Comparison of ENCODE assay signal across 8 cellular contexts in genomic region chr7:128831178-128831993, GRCh38. TPM values are rescaled to one million over a fixed set of nuclear protein-coding genes. Genes with fewer than 3 reads are reported as not detected.
DNase-seq lines count a peak whose midpoint lies in the region; ATAC-seq lines count a peak whose summit lies in the region.

No MANE protein-coding gene starts in this region.

- H3K27me3 ChIP-seq in ectodermal cell (ENCODE audit: control insufficient read depth, insufficient read depth, low read length, poor library complexity, severe bottlenecking), result peaks cover 20% of the 10 kb centered on the region
- H3K27me3 ChIP-seq in mucosa of stomach (ENCODE audit: control insufficient read depth, insufficient read depth, low read length), result peaks cover 51% of the 10 kb centered on the region

- H3K9ac ChIP-seq in mucosa of stomach (ENCODE audit: low read length), result peak overlapping the region; percentile 28

- H3K4me1 ChIP-seq in ectodermal cell (ENCODE audit: control insufficient read depth, insufficient read depth, low read length), result peaks cover 47% of the 10 kb centered on the region
- H3K4me1 ChIP-seq in mucosa of stomach (ENCODE audit: control insufficient read depth, insufficient read depth, low read length), result peaks cover 7% of the 10 kb centered on the region

- ATAC-seq in GM18873 (IDR thresholded peaks at IDR 0.05; ENCODE audit: low FRiP score, unreplicated experiment) (no peak), HG02610 (IDR thresholded peaks at IDR 0.05; ENCODE audit: unreplicated experiment) (no peak)

- H3K9me3 ChIP-seq in ectodermal cell (ENCODE audit: control insufficient read depth, low read length) (no peaks in the 10 kb centered on the region), mucosa of stomach (ENCODE audit: control insufficient read depth, low read length) (no peaks in the 10 kb centered on the region)

- H3K27ac ChIP-seq in ectodermal cell (ENCODE audit: insufficient read depth, low read depth, low read length, poor library complexity, severe bottlenecking), result peak overlapping the region; percentile 90

- 1% methylated on average over 33 of the region's 33 CpGs for WGBS in ectodermal cell, 2 experiments

- H3K36me3 ChIP-seq in ectodermal cell (ENCODE audit: control insufficient read depth, insufficient read depth, low read length) (no peaks in the 10 kb centered on the region), mucosa of stomach (ENCODE audit: control insufficient read depth, insufficient read depth, low read length) (no peaks in the 10 kb centered on the region)

- peak; percentile 93 for DNase-seq in DMS 273 (lab: John Stamatoyannopoulos, UW; ENCODE audit: unreplicated experiment)
- DNase-seq in NCI-H2171 treated with DMSO at 0.1 percent for 48 hours (lab: John Stamatoyannopoulos, UW), result peak; percentile 54
- no peak for DNase-seq in central memory CD4-positive, alpha-beta T cell
- DNase-seq in NCI-H345 (lab: John Stamatoyannopoulos, UW), result no peak

- peak overlapping the region; percentile 60 for H3K4me3 ChIP-seq in ectodermal cell (ENCODE audit: insufficient read depth, low read depth, low read length)
- no peak overlapping the region for H3K4me3 ChIP-seq in mucosa of stomach (ENCODE audit: low read length)

RNA-seq across cellular contexts. Expression of gene FLNC, which starts 1.2 kb away (rescaled TPM):
- 24.9 TPM for polyA plus RNA-seq in ectodermal cell (2013, experiment 1 of 4)
- 32.0 TPM for polyA plus RNA-seq in ectodermal cell (2013, experiment 2 of 4)
- polyA plus RNA-seq in ectodermal cell (2013, experiment 3 of 4), result 23.6 TPM
- polyA plus RNA-seq in ectodermal cell (2013, experiment 4 of 4), result 25.5 TPM

RNA-seq across cellular contexts. Expression of gene ATP6V1F, which starts 31.3 kb away (rescaled TPM):
- polyA plus RNA-seq in ectodermal cell (2013, experiment 1 of 4), result 154 TPM
- polyA plus RNA-seq in ectodermal cell (2013, experiment 2 of 4), result 141 TPM
- 119 TPM for polyA plus RNA-seq in ectodermal cell (2013, experiment 3 of 4)
- 139 TPM for polyA plus RNA-seq in ectodermal cell (2013, experiment 4 of 4)

RNA-seq across cellular contexts. Expression of gene CCDC136, which starts 39.6 kb away (rescaled TPM):
- 109 TPM for polyA plus RNA-seq in ectodermal cell (2013, experiment 1 of 4)
- polyA plus RNA-seq in ectodermal cell (2013, experiment 2 of 4), result 139 TPM
- polyA plus RNA-seq in ectodermal cell (2013, experiment 3 of 4), result 78.3 TPM
- polyA plus RNA-seq in ectodermal cell (2013, experiment 4 of 4), result 95.7 TPM

RNA-seq across cellular contexts. Expression of gene OPN1SW, which starts 55.8 kb away (rescaled TPM):
- not detected for polyA plus RNA-seq in ectodermal cell (2013, experiment 1 of 4)
- polyA plus RNA-seq in ectodermal cell (2013, experiment 2 of 4), result not detected
- not detected for polyA plus RNA-seq in ectodermal cell (2013, experiment 3 of 4)
- polyA plus RNA-seq in ectodermal cell (2013, experiment 4 of 4), result 0.45 TPM

Comparison
In these comparisons a context has a peak if more than half of its experiments do, and no peak if none do; other contexts are left out.
1. DNase-seq: peak in DMS 273 (single experiment) and NCI-H2171 treated with DMSO at 0.1 percent for 48 hours (single experiment); none in central memory CD4-positive, alpha-beta T cell (single experiment) and NCI-H345 (single experiment).